In the genomic region with DNA sequence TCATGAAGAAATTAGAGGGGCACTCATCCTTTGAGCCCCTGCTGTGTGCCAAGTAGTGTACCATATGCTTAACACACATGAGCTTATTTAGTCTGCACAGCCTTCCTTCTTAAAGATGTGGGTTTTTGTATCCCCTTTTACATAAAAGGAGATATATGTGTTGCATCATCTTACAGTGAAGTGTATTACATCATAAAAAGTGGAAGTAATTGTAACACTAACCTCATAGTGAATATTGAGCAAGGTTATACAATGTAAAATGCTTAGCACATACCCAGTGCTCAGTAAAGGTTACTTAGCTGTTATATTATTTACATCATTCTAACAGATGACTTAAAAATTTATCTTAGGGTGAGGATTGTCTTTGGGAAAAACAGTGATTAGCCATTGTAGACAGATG, we compare ENCODE assay signal across 1 cellular context.
TF ChIP-seq lines count a peak whose summit lies in the region.

No MANE protein-coding gene starts in this region.

TF ChIP-seq in HEK293, 187 proteins besides CTCF, POLR2A, EP300 and RAD21 (continued from another document):
- TF ChIP-seq ATF2 (tag by site-specific recombination; IDR thresholded peaks at IDR 0.05; ENCODE audit: low read depth) (peak; percentile 86), ZNF645 (tag by site-specific recombination; IDR thresholded peaks at IDR 0.05) (no peak), REPIN1 (tag by site-specific recombination; IDR thresholded peaks at IDR 0.05; ENCODE audit: low read depth) (no peak), BCL6B (tag by site-specific recombination; IDR thresholded peaks at IDR 0.05) (no peak), ZNF324 (tag by site-specific recombination; IDR thresholded peaks at IDR 0.05) (0 out of 2 replicates have a peak, but pooled peaks have one; percentile 36), ZNF146 (tag by site-specific recombination; IDR thresholded peaks at IDR 0.05) (no peak), ZNF155 (tag by site-specific recombination; IDR thresholded peaks at IDR 0.05) (no peak), ZNF16 (tag by site-specific recombination; IDR thresholded peaks at IDR 0.05; ENCODE audit: low read depth) (no peak), ZNF211 (tag by site-specific recombination; IDR thresholded peaks at IDR 0.05; ENCODE audit: low read depth) (no peak), GLIS1 (tag by site-specific recombination; IDR thresholded peaks at IDR 0.05) (no peak), ZNF394 (tag by site-specific recombination; IDR thresholded peaks at IDR 0.05; ENCODE audit: borderline replicate concordance) (no peak), ZFP41 (tag by site-specific recombination; IDR thresholded peaks at IDR 0.05; ENCODE audit: borderline replicate concordance) (no peak), ZNF132 (tag by site-specific recombination; IDR thresholded peaks at IDR 0.05; ENCODE audit: borderline replicate concordance) (no peak), ZNF629 (tag by site-specific recombination; IDR thresholded peaks at IDR 0.05) (peak; percentile 76), ZEB2 (tag by site-specific recombination; IDR thresholded peaks at IDR 0.05) (0 out of 2 replicates have a peak, but pooled peaks have one; percentile 31), ZNF19 (tag by site-specific recombination; IDR thresholded peaks at IDR 0.05; ENCODE audit: low read depth) (no peak), ZNF169 (tag by site-specific recombination; IDR thresholded peaks at IDR 0.05) (no peak), WT1 (tag by site-specific recombination; IDR thresholded peaks at IDR 0.05) (no peak), ZNF560 (tag by site-specific recombination; IDR thresholded peaks at IDR 0.05; ENCODE audit: borderline replicate concordance) (no peak), ZNF660 (tag by site-specific recombination; IDR thresholded peaks at IDR 0.05) (no peak), YY1 (tag by site-specific recombination; IDR thresholded peaks at IDR 0.05) (no peak), ZNF366 (tag by site-specific recombination; conservative IDR thresholded peaks at IDR 0.05) (0 out of 2 replicates have a peak, but pooled peaks have one; percentile 28), HOXC10 (CRISPR knock-in tag; IDR thresholded peaks at IDR 0.05) (no peak), ZNF48 (tag by site-specific recombination; IDR thresholded peaks at IDR 0.05) (no peak), PRDM1 (tag by site-specific recombination; IDR thresholded peaks at IDR 0.05) (peak; percentile 38; the same call in 1 of the 2 replicates)
- TF ChIP-seq, protein P1, sequence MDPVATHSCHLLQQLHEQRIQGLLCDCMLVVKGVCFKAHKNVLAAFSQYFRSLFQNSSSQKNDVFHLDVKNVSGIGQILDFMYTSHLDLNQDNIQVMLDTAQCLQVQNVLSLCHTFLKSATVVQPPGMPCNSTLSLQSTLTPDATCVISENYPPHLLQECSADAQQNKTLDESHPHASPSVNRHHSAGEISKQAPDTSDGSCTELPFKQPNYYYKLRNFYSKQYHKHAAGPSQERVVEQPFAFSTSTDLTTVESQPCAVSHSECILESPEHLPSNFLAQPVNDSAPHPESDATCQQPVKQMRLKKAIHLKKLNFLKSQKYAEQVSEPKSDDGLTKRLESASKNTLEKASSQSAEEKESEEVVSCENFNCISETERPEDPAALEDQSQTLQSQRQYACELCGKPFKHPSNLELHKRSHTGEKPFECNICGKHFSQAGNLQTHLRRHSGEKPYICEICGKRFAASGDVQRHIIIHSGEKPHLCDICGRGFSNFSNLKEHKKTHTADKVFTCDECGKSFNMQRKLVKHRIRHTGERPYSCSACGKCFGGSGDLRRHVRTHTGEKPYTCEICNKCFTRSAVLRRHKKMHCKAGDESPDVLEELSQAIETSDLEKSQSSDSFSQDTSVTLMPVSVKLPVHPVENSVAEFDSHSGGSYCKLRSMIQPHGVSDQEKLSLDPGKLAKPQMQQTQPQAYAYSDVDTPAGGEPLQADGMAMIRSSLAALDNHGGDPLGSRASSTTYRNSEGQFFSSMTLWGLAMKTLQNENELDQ (tag by site-specific recombination; IDR thresholded peaks at IDR 0.05; ENCODE audit: low read depth) = no peak
- TF ChIP-seq, protein P2, sequence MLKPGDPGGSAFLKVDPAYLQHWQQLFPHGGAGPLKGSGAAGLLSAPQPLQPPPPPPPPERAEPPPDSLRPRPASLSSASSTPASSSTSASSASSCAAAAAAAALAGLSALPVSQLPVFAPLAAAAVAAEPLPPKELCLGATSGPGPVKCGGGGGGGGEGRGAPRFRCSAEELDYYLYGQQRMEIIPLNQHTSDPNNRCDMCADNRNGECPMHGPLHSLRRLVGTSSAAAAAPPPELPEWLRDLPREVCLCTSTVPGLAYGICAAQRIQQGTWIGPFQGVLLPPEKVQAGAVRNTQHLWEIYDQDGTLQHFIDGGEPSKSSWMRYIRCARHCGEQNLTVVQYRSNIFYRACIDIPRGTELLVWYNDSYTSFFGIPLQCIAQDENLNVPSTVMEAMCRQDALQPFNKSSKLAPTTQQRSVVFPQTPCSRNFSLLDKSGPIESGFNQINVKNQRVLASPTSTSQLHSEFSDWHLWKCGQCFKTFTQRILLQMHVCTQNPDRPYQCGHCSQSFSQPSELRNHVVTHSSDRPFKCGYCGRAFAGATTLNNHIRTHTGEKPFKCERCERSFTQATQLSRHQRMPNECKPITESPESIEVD (tag by site-specific recombination; IDR thresholded peaks at IDR 0.05) = peak; percentile 30; the same call in 1 of the 2 replicates
- TF ChIP-seq, protein P3, sequence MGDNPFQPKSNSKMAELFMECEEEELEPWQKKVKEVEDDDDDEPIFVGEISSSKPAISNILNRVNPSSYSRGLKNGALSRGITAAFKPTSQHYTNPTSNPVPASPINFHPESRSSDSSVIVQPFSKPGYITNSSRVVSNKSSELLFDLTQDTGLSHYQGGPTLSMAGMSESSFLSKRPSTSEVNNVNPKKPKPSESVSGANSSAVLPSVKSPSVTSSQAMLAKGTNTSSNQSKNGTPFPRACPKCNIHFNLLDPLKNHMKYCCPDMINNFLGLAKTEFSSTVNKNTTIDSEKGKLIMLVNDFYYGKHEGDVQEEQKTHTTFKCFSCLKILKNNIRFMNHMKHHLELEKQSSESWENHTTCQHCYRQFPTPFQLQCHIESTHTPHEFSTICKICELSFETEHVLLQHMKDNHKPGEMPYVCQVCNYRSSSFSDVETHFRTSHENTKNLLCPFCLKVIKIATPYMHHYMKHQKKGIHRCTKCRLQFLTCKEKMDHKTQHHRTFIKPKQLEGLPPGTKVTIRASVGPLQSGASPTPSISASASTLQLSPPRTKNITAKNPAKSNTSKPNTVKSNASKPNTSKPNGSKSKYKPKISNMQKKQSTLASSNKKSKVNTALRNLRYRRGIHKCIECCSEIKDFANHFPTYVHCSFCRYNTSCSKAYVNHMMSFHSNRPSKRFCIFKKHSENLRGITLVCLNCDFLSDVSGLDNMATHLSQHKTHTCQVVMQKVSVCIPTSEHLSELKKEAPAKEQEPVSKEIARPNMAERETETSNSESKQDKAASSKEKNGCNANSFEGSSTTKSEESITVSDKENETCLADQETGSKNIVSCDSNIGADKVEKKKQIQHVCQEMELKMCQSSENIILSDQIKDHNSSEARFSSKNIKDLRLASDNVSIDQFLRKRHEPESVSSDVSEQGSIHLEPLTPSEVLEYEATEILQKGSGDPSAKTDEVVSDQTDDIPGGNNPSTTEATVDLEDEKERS (tag by site-specific recombination; IDR thresholded peaks at IDR 0.05) = no peak
- TF ChIP-seq, protein P4, sequence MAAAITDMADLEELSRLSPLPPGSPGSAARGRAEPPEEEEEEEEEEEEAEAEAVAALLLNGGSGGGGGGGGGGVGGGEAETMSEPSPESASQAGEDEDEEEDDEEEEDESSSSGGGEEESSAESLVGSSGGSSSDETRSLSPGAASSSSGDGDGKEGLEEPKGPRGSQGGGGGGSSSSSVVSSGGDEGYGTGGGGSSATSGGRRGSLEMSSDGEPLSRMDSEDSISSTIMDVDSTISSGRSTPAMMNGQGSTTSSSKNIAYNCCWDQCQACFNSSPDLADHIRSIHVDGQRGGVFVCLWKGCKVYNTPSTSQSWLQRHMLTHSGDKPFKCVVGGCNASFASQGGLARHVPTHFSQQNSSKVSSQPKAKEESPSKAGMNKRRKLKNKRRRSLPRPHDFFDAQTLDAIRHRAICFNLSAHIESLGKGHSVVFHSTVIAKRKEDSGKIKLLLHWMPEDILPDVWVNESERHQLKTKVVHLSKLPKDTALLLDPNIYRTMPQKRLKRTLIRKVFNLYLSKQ (tag by site-specific recombination; IDR thresholded peaks at IDR 0.05; ENCODE audit: borderline replicate concordance) = no peak
- TF ChIP-seq, protein P5, sequence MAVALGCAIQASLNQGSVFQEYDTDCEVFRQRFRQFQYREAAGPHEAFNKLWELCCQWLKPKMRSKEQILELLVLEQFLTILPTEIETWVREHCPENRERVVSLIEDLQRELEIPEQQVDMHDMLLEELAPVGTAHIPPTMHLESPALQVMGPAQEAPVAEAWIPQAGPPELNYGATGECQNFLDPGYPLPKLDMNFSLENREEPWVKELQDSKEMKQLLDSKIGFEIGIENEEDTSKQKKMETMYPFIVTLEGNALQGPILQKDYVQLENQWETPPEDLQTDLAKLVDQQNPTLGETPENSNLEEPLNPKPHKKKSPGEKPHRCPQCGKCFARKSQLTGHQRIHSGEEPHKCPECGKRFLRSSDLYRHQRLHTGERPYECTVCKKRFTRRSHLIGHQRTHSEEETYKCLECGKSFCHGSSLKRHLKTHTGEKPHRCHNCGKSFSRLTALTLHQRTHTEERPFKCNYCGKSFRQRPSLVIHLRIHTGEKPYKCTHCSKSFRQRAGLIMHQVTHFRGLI (tag by site-specific recombination; IDR thresholded peaks at IDR 0.05) = no peak
- TF ChIP-seq, protein P6, sequence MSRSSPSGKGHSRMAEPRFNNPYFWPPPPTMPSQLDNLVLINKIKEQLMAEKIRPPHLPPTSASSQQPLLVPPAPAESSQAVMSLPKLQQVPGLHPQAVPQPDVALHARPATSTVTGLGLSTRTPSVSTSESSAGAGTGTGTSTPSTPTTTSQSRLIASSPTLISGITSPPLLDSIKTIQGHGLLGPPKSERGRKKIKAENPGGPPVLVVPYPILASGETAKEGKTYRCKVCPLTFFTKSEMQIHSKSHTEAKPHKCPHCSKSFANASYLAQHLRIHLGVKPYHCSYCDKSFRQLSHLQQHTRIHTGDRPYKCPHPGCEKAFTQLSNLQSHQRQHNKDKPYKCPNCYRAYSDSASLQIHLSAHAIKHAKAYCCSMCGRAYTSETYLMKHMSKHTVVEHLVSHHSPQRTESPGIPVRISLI (tag by site-specific recombination; IDR thresholded peaks at IDR 0.05) = no peak
